Comparison of ENCODE assay signal across 9 cellular contexts in genomic region chr6:112296122-112296521, GRCh38. TPM values are rescaled to one million over a fixed set of nuclear protein-coding genes. Genes with fewer than 3 reads are reported as not detected.
A peak's percentile ranks its signal among the peaks of the same experiment; 100 is the strongest.
DNase-seq lines count a peak whose midpoint lies in the region; ATAC-seq and TF ChIP-seq lines count a peak whose summit lies in the region.
"Had no signal": no experiment of that assay in that cellular context is flagged by ENCODE, and none has a peak within 500 bp of the region (broad histone marks: within the 10 kb centered on the region; RNA-seq: fewer than 3 reads in every experiment).

No MANE protein-coding gene starts in this region.

- POLR2A ChIA-PET in T-cell (lab: Charles Lee): no interaction called here

- no peaks in the 10 kb centered on the region for H3K4me1 ChIP-seq in H9 (ENCODE audit: insufficient read depth, low read length)
- H3K4me1 ChIP-seq in left ventricle myocardium inferior: peaks cover 12% of the 10 kb centered on the region

- H2AK5ac ChIP-seq in H9 (ENCODE audit: insufficient read length, low read length): no peak overlapping the region

- H3K9ac ChIP-seq in H9 (ENCODE audit: extremely low read depth, insufficient read length, low read length): no peak overlapping the region

- no peak overlapping the region for H2AFZ ChIP-seq in H9 (ENCODE audit: low read length)

- H2BK5ac ChIP-seq in H9 (ENCODE audit: insufficient read length, low read length): no peak overlapping the region

- no peaks in the 10 kb centered on the region for H3K27me3 ChIP-seq in GM06990 (replicated peaks; ENCODE audit: control insufficient read depth, insufficient read depth, low read length)
- H3K27me3 ChIP-seq in H9 (ENCODE audit: insufficient read depth, low read length): no peaks in the 10 kb centered on the region
- no peaks in the 10 kb centered on the region for H3K27me3 ChIP-seq in left ventricle myocardium inferior (ENCODE audit: low read depth)

- H3K4ac ChIP-seq in H9 (ENCODE audit: low read depth, low read length): no peak overlapping the region

- no CpG with 5 or more reads among the region's 2 CpGs for WGBS in H9 (ENCODE audit: extremely low coverage, insufficient read length, low lambda C conversion rate)
- WGBS in lower leg skin, 2 donors: 84 to 87% methylated on average over 2 of the region's 2 CpGs

- H3K18ac ChIP-seq in H9 (ENCODE audit: insufficient read length, low read depth, low read length): no peak overlapping the region

- CTCF ChIA-PET in T-cell (lab: Charles Lee): no interaction called here

- no peak overlapping the region for H2BK20ac ChIP-seq in H9 (ENCODE audit: low read depth, low read length, poor library complexity, severe bottlenecking)

- intact Hi-C loops in left ventricle myocardium inferior (cut with micrococcal nuclease): no loop called here
- intact Hi-C loops in lower leg skin (cut with DNase I; ENCODE audit: low total_unique reads): no loop called here

- no peaks in the 10 kb centered on the region for H4K20me1 ChIP-seq in H9 (ENCODE audit: control insufficient read depth, insufficient read depth, insufficient read length)

- H3K23ac ChIP-seq in H9 (ENCODE audit: insufficient read length, low read depth, low read length): no peak overlapping the region

- H4K8ac ChIP-seq in H9 (replicated peaks; ENCODE audit: insufficient read length, low read depth, low read length): no peak overlapping the region

- H3K23me2 ChIP-seq in H9 (ENCODE audit: insufficient read length, low read depth, low read length, poor library complexity, severe bottlenecking): no peaks in the 10 kb centered on the region

- H3K27ac ChIP-seq in H9 (ENCODE audit: insufficient read length, low read depth, low read length) (no peak overlapping the region), left ventricle myocardium inferior (replicated peaks) (no peak overlapping the region)

- no peak overlapping the region for H2BK120ac ChIP-seq in H9 (ENCODE audit: low read depth, low read length, poor library complexity, severe bottlenecking)

- H3K27me3 Mint-ChIP-seq in H9 (ENCODE audit: low read depth) (peaks cover 1% of the 10 kb centered on the region; the same call in 1 of the 2 replicates), T-cell (peaks cover 27 to 29% of the 10 kb centered on the region in 2 donors)

- DNase-seq in GM06990 (ENCODE audit: extremely low read depth, insufficient read length) (no peak), H9 (peak; percentile 68), RPMI7951 (ENCODE audit: low read depth) (peak; percentile 62), left ventricle myocardium inferior (no peak), lower leg skin (ENCODE audit: low spot score in 2 of 2) (no peak), T-cell (no peak)
- DNase-seq in stimulated activated CD4-positive, alpha-beta T cell treated with anti-CD3 and anti-CD28 coated beads, Interleukin-12 subunit alpha, Interleukin-12 subunit beta, amount 100 ng/mL, for 4 hours: no peak

- H3K36me3 ChIP-seq in GM06990 (ENCODE audit: control insufficient read depth, insufficient read depth, low read length) (no peaks in the 10 kb centered on the region), left ventricle myocardium inferior (no peaks in the 10 kb centered on the region)

- H3K4me3 Mint-ChIP-seq in H9 (no peak overlapping the region), T-cell (no peak overlapping the region)
- H3K4me3 Mint-ChIP-seq: T-helper 1 cell treated with Interleukin-12 subunit alpha and Interleukin-12 subunit beta and Interleukin-4 antibody, amounts not matched to agents 30 μg/mL and 1 μg/mL, for 36 hours had no signal

- H3K4me1 Mint-ChIP-seq in H9 (peaks cover 3 to 4% of the 10 kb centered on the region in 2 experiments; a peak in 2 of 4 replicates), T-cell (no peaks in the 10 kb centered on the region)

- H3K9me3 ChIP-seq in H9 (ENCODE audit: control insufficient read depth, low read depth, low read length) (no peaks in the 10 kb centered on the region), left ventricle myocardium inferior (replicated peaks) (no peaks in the 10 kb centered on the region)

- no peaks in the 10 kb centered on the region for H3K79me1 ChIP-seq in H9 (ENCODE audit: insufficient read depth, low read depth, low read length, poor library complexity, severe bottlenecking)

- H3K36me3 Mint-ChIP-seq in H9 (ENCODE audit: insufficient read depth in 1 of 3, low read depth in 3 of 3): no peaks in the 10 kb centered on the region
- H3K36me3 Mint-ChIP-seq in T-cell: no peaks in the 10 kb centered on the region

- peak; percentile 38 for TF ChIP-seq CTCF in GM06990 (IDR thresholded peaks at IDR 0.05; ENCODE audit: insufficient read depth, low read length, poor library complexity, severe bottlenecking)
- TF ChIP-seq CTCF in H9 (conservative IDR thresholded peaks at IDR 0.05): peak; percentile 72
- peak; percentile 49 for TF ChIP-seq CTCF in left ventricle myocardium inferior (IDR thresholded peaks at IDR 0.05; ENCODE audit: borderline replicate concordance)
- TF ChIP-seq CTCF in lower leg skin (IDR thresholded peaks at IDR 0.05): no peak

- H3K9me3 Mint-ChIP-seq in H9 (no peaks in the 10 kb centered on the region), T-cell (no peaks in the 10 kb centered on the region)
- H3K9me3 Mint-ChIP-seq: T-helper 1 cell treated with Interleukin-12 subunit alpha and Interleukin-12 subunit beta and Interleukin-4 antibody, amounts not matched to agents 30 μg/mL and 1 μg/mL, for 36 hours had no signal

- no peak overlapping the region for H3T11ph ChIP-seq in H9 (ENCODE audit: low read length)

- no peak overlapping the region for H2BK12ac ChIP-seq in H9 (ENCODE audit: insufficient read length, low read depth, low read length)

- no peak overlapping the region for H3K14ac ChIP-seq in H9 (ENCODE audit: insufficient read depth, low read length)

- no peak overlapping the region for H2BK15ac ChIP-seq in H9 (ENCODE audit: low read depth, low read length)

- H3K27ac Mint-ChIP-seq in H9 (no peak overlapping the region), T-cell (no peak overlapping the region)
- H3K27ac Mint-ChIP-seq: T-helper 1 cell treated with Interleukin-12 subunit alpha and Interleukin-12 subunit beta and Interleukin-4 antibody, amounts not matched to agents 30 μg/mL and 1 μg/mL, for 36 hours had no signal

- H3K79me2 ChIP-seq in H9 (ENCODE audit: insufficient read depth, low read length): no peaks in the 10 kb centered on the region

- no peak for TF ChIP-seq POLR2A in lower leg skin (IDR thresholded peaks at IDR 0.05)

- H3K4me2 ChIP-seq in H9 (ENCODE audit: insufficient read depth, insufficient read length, low read length): no peak overlapping the region

- H3K4me3 ChIP-seq in GM06990 (replicated peaks; ENCODE audit: low read depth, low read length) (no peak overlapping the region), left ventricle myocardium inferior (no peak overlapping the region), lower leg skin (ENCODE audit: low read depth, poor library complexity, severe bottlenecking) (no peak overlapping the region)

- H3K56ac ChIP-seq in H9 (ENCODE audit: insufficient read length, low read depth, low read length): no peak overlapping the region

- no peak for ATAC-seq in T-cell (replicated peaks in 1 of 4)
- ATAC-seq in HG02610 (IDR thresholded peaks at IDR 0.05; ENCODE audit: unreplicated experiment): no peak

- no peak overlapping the region for H4K5ac ChIP-seq in H9 (ENCODE audit: insufficient read length, low read depth, low read length)

- H4K91ac ChIP-seq in H9 (ENCODE audit: insufficient read length, low read depth, low read length): no peak overlapping the region

RNA-seq across cellular contexts. Expression of gene LAMA4, which starts 41.8 kb away (rescaled TPM):
- total RNA-seq in H9 (2021) (1.0 and 1.1 TPM in 2 replicates), left ventricle myocardium inferior (103 TPM), lower leg skin (10 to 100 TPM; 11.0 to 18.7 (median 17.4) TPM), T-cell (under 1 TPM in 3 of 5 donors, not detected in 2; 0.25 to 0.85 (median 0.56) TPM)
- 7.6 and 7.7 TPM in 2 replicates for total RNA-seq in RPMI7951 (2014; rRNA removed; shearing (Covaris generic))

RNA-seq across cellular contexts. Expression of gene RFPL4B, which starts 51.0 kb away (rescaled TPM):
- not detected in 2 replicates for total RNA-seq in H9 (2021)
- total RNA-seq in RPMI7951 (2014; rRNA removed; shearing (Covaris generic)): not detected in 2 replicates
- total RNA-seq in left ventricle myocardium inferior: not detected
- not detected for total RNA-seq in lower leg skin
- total RNA-seq in T-cell: not detected

Comparison
In these comparisons a context has a peak if more than half of its experiments do, and no peak if none do; other contexts are left out.
1. DNase-seq: peak in H9 (single experiment) and RPMI7951 (single experiment); none in GM06990 (single experiment), left ventricle myocardium inferior (single experiment), lower leg skin (0 of 2), T-cell (0 of 34) and stimulated activated CD4-positive, alpha-beta T cell treated with anti-CD3 and anti-CD28 coated beads, Interleukin-12 subunit alpha, Interleukin-12 subunit beta, amount 100 ng/mL, for 4 hours (single experiment).
2. CTCF ChIP-seq: peak in GM06990 (single experiment), H9 (single experiment) and left ventricle myocardium inferior (single experiment); none in lower leg skin (0 of 3).